21 cellular contexts compared by ENCODE assay signal in genomic region chr19:55690109-55690768, GRCh38. TPM values are rescaled to one million over a fixed set of nuclear protein-coding genes. Genes with fewer than 3 reads are reported as not detected.
"Had no signal": no experiment of that assay in that cellular context is flagged by ENCODE, and none has a peak within 500 bp of the region (broad histone marks: within the 10 kb centered on the region; RNA-seq: fewer than 3 reads in every experiment).

No MANE protein-coding gene starts in this region.

- ATAC-seq: activated CD4-positive, alpha-beta T cell treated with anti-CD3 and anti-CD28 coated beads for 36 hours; activated CD8-positive, alpha-beta T cell treated with anti-CD3 and anti-CD28 coated beads for 36 hours; activated naive CD4-positive, alpha-beta T cell treated with anti-CD3 and anti-CD28 coated beads, Interleukin-2, amount 50 U/mL, for 72 hours; activated T-cell treated with anti-CD3 and anti-CD28 coated beads, Interleukin-2, amount 50 U/mL, for 72 hours; naive thymus-derived CD4-positive, alpha-beta T cell; right lobe of liver had no signal

- H3K4me3 Mint-ChIP-seq: activated CD4-positive, alpha-beta T cell treated with anti-CD3 and anti-CD28 coated beads for 36 hours; activated CD8-positive, alpha-beta T cell treated with anti-CD3 and anti-CD28 coated beads for 36 hours; activated T-cell treated with anti-CD3 and anti-CD28 coated beads, Interleukin-2, amount 50 U/mL, for 72 hours; naive thymus-derived CD4-positive, alpha-beta T cell; stimulated activated naive CD8-positive, alpha-beta T cell treated with anti-CD3 and anti-CD28 coated beads, Interleukin-15, Interleukin-2, amounts not matched to agents 100 ng/mL and 50 ng/mL, for 24 hours had no signal

- H3K4me3 ChIP-seq: colonic mucosa, esophagus muscularis mucosa, right lobe of liver, suprapubic skin had no signal

- DNase-seq: activated CD4-positive, alpha-beta T cell treated with anti-CD3 and anti-CD28 coated beads for 36 hours; activated CD8-positive, alpha-beta T cell treated with anti-CD3 and anti-CD28 coated beads for 36 hours; activated gamma-delta T cell; activated T-cell treated with anti-CD3 and anti-CD28 coated beads, Interleukin-2, amount 50 U/mL, for 72 hours; caudate nucleus; colonic mucosa; effector CD4-positive, alpha-beta T cell; hippocampal formation; mammary epithelial cell; naive thymus-derived CD4-positive, alpha-beta T cell; nucleus accumbens; T-helper 2 cell; trophoblast cell had no signal

- H3K9me3 Mint-ChIP-seq: activated CD8-positive, alpha-beta T cell treated with anti-CD3 and anti-CD28 coated beads for 36 hours; activated naive CD4-positive, alpha-beta T cell treated with anti-CD3 and anti-CD28 coated beads, Interleukin-2, amount 50 U/mL, for 72 hours; activated T-cell treated with anti-CD3 and anti-CD28 coated beads, Interleukin-2, amount 50 U/mL, for 72 hours; naive thymus-derived CD4-positive, alpha-beta T cell; stimulated activated naive CD8-positive, alpha-beta T cell treated with anti-CD3 and anti-CD28 coated beads, Interleukin-15, Interleukin-2, amounts not matched to agents 100 ng/mL and 50 ng/mL, for 24 hours had no signal

- H3K9me3 ChIP-seq: colonic mucosa, esophagus muscularis mucosa, right lobe of liver, suprapubic skin had no signal

- H3K27ac Mint-ChIP-seq: activated CD4-positive, alpha-beta T cell treated with anti-CD3 and anti-CD28 coated beads for 36 hours; activated CD8-positive, alpha-beta T cell treated with anti-CD3 and anti-CD28 coated beads for 36 hours; activated naive CD4-positive, alpha-beta T cell treated with anti-CD3 and anti-CD28 coated beads, Interleukin-2, amount 50 U/mL, for 72 hours; activated T-cell treated with anti-CD3 and anti-CD28 coated beads, Interleukin-2, amount 50 U/mL, for 72 hours; naive thymus-derived CD4-positive, alpha-beta T cell; progenitor cell of endocrine pancreas; stimulated activated naive CD8-positive, alpha-beta T cell treated with anti-CD3 and anti-CD28 coated beads, Interleukin-15, Interleukin-2, amounts not matched to agents 100 ng/mL and 50 ng/mL, for 24 hours had no signal

- H3K27me3 Mint-ChIP-seq: activated CD4-positive, alpha-beta T cell treated with anti-CD3 and anti-CD28 coated beads for 36 hours; activated CD8-positive, alpha-beta T cell treated with anti-CD3 and anti-CD28 coated beads for 36 hours; naive thymus-derived CD4-positive, alpha-beta T cell; progenitor cell of endocrine pancreas; stimulated activated naive CD8-positive, alpha-beta T cell treated with anti-CD3 and anti-CD28 coated beads, Interleukin-15, Interleukin-2, amounts not matched to agents 100 ng/mL and 50 ng/mL, for 24 hours had no signal

- H3K27me3 ChIP-seq: colonic mucosa, esophagus muscularis mucosa, right lobe of liver, suprapubic skin had no signal

- H3K36me3 Mint-ChIP-seq: activated naive CD4-positive, alpha-beta T cell treated with anti-CD3 and anti-CD28 coated beads, Interleukin-2, amount 50 U/mL, for 72 hours had no signal

- H3K27ac ChIP-seq: colonic mucosa, esophagus muscularis mucosa, right lobe of liver, suprapubic skin had no signal

RNA-seq across cellular contexts. Expression of gene NLRP9, which starts 48.0 kb away (rescaled TPM):
- total RNA-seq: activated CD4-positive, alpha-beta T cell treated with anti-CD3 and anti-CD28 coated beads for 36 hours; activated CD8-positive, alpha-beta T cell treated with anti-CD3 and anti-CD28 coated beads for 36 hours; activated T-cell treated with anti-CD3 and anti-CD28 coated beads, Interleukin-2, amount 50 U/mL, for 72 hours; colonic mucosa; esophagus muscularis mucosa; glomerular endothelial cell; kidney epithelial cell; mammary epithelial cell; naive thymus-derived CD4-positive, alpha-beta T cell; progenitor cell of endocrine pancreas; right lobe of liver; suprapubic skin had no signal
- polyA plus RNA-seq: mammary epithelial cell; naive thymus-derived CD4-positive, alpha-beta T cell had no signal
